28 cellular contexts compared by ENCODE assay signal in the genomic region with DNA sequence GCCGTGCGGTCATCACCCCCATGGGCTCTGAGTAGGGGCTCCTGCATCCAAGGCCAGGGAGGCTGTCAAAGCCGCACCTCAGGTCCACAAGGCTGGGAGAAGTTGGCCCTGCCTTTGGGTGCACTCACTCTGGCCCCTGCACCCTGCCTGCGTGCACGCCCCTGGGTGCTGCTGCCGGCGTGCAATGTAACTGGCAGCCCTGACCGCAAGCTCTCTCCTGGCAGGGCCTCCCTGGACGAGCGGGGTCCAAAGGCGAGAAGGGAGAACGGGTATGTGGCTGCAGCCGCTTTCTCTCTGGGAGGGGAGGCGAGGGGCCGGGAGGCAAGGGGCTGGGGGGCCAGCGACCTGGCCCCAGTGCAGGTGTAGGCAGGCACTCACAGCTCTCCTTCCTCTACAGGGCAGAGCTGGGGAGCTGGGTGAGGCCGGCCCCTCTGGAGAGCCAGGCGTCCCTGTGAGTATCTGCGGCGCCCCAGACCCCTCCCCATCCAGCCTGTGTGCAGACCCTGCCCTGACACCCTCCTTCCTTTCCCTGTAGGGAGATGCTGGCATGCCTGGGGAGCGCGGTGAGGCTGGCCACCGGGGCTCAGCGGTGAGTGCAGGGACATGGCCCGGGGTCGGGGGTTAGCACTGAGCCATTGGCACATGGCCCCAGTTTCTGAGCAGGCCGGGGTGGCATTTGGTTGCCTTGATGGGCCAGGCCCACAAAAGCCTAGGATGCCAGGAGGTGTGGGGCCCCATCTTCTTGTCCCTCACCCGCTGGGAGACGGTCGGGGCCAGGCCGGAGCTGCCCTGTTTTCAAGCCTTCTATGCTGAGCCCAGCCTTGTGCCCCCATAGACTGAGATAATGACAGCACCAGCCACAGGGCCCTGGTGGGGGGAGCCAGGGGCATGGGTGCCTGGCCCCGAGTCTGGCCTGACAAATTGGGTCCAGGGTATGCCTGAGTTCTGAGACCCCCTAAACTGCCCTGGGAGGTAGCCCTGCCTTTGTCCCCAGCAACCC. TPM values are rescaled to one million over a fixed set of nuclear protein-coding genes. Genes with fewer than 3 reads are reported as not detected.
DNase-seq lines count a peak whose midpoint lies in the region; ATAC-seq, FAIRE-seq and TF ChIP-seq lines count a peak whose summit lies in the region.
"Had no signal": no experiment of that assay in that cellular context is flagged by ENCODE, and none has a peak within 500 bp of the region (broad histone marks: within the 10 kb centered on the region; RNA-seq: fewer than 3 reads in every experiment).

No MANE protein-coding gene starts in this region.

- ATAC-seq in SK-N-SH treated with all-trans-retinoic acid at 6 μM for 48 hours, result no peak
- ATAC-seq in HepG2, result no peak
- ATAC-seq in WTC11, result no peak
- ATAC-seq in HG03565 (IDR thresholded peaks at IDR 0.05; ENCODE audit: unreplicated experiment), result no peak
- ATAC-seq: Panc1 had no signal

- no peaks in the 10 kb centered on the region for H3K36me3 ChIP-seq in SK-N-SH (replicated peaks in 1 of 2; ENCODE audit: control insufficient read depth in 1 of 2, insufficient read depth in 2 of 2, low read length in 1 of 2)
- 0 out of 22 replicates have a peak, but pooled peaks cover 0 to 5% (median 0%) of the 10 kb centered on the region in 11 experiments for H3K36me3 ChIP-seq in BLaER1 treated with 17β-estradiol and CSF1 and Interleukin-3, amounts not matched to agents 10 nM and 100 nM
- H3K36me3 ChIP-seq in NT2/D1 (ENCODE audit: insufficient read depth, insufficient read length, low read length), result peaks cover 87% of the 10 kb centered on the region
- H3K36me3 ChIP-seq in HepG2 (replicated peaks in 1 of 2; ENCODE audit: control insufficient read depth in 1 of 2, insufficient read depth in 2 of 2, low read length in 2 of 2), result peaks cover 9% of the 10 kb centered on the region in 2 experiments; a peak in 3 of 5 replicates
- H3K36me3 ChIP-seq: SJSA1 had no signal

- POLR2A ChIA-PET in SK-N-SH (lab: Yijun Ruan, JAX), result no interaction called here
- POLR2A ChIA-PET in HepG2 (lab: Yijun Ruan, JAX), result no interaction called here
- POLR2A ChIA-PET in WTC11 (lab: Charles Lee), result no interaction called here

- H3K36me3 Mint-ChIP-seq in WTC11, result peaks cover 6% of the 10 kb centered on the region; the same call in 1 of the 2 replicates
- H3K36me3 Mint-ChIP-seq: CD14-positive monocyte had no signal

- FAIRE-seq in HepG2 (lab: Jason Lieb, UNC), result no peak
- FAIRE-seq: D721Med, GM18507, GM19239 had no signal

- no peaks in the 10 kb centered on the region for H3K9me3 Mint-ChIP-seq in WTC11
- H3K9me3 Mint-ChIP-seq: CD14-positive monocyte had no signal

- H3K4me3 Mint-ChIP-seq in WTC11, result no peak overlapping the region
- H3K4me3 Mint-ChIP-seq: CD14-positive monocyte, H9 had no signal

- H3K9ac ChIP-seq in SK-N-SH, result no peak overlapping the region
- peak overlapping the region in 10 of 11 experiments; percentile 43 to 82 (median 64); a peak in 18 of 22 replicates for H3K9ac ChIP-seq in BLaER1 treated with 17β-estradiol and CSF1 and Interleukin-3, amounts not matched to agents 10 nM and 100 nM
- H3K9ac ChIP-seq in NT2/D1 (ENCODE audit: insufficient read length, low read depth), result peak overlapping the region; percentile 42
- H3K9ac ChIP-seq in HepG2 (ENCODE audit: insufficient read depth, low read depth, low read length), result no peak overlapping the region

- TF ChIP-seq RAD21 in SK-N-SH (IDR thresholded peaks at IDR 0.05; ENCODE audit: low read length) (no peak), HepG2 (CRISPR knock-in tag; IDR thresholded peaks at IDR 0.05) (no peak)

- H3K27me3 Mint-ChIP-seq in WTC11 (ENCODE audit: low read depth), result no peaks in the 10 kb centered on the region

- H3K4me2 ChIP-seq in SK-N-SH (no peak overlapping the region), HepG2 (ENCODE audit: low read depth, low read length) (no peak overlapping the region)
- peak overlapping the region; percentile 64 to 99 (median 86) for H3K4me2 ChIP-seq in BLaER1 treated with 17β-estradiol and CSF1 and Interleukin-3, amounts not matched to agents 10 nM and 100 nM

- no peaks in the 10 kb centered on the region for H3K27me3 ChIP-seq in SK-N-SH (ENCODE audit: insufficient read depth)
- H3K27me3 ChIP-seq in BLaER1 treated with 17β-estradiol and CSF1 and Interleukin-3, amounts not matched to agents 10 nM and 100 nM, result peaks cover 0 to 5% (median 0%) of the 10 kb centered on the region in 11 experiments; a peak in 2 of 22 replicates
- H3K27me3 ChIP-seq in NT2/D1 (ENCODE audit: insufficient read depth, insufficient read length), result no peaks in the 10 kb centered on the region
- no peaks in the 10 kb centered on the region for H3K27me3 ChIP-seq in HepG2 (ENCODE audit: control insufficient read depth in 1 of 2, insufficient read depth in 2 of 2, low read length in 2 of 2)
- H3K27me3 ChIP-seq: SJSA1 had no signal

- BruUV-seq in HepG2 (replicated peaks; lab: Mats Ljungman, UMichigan), result no TSS peak

- TF ChIP-seq CTCF in SK-N-SH (IDR thresholded peaks at IDR 0.05), result no peak
- no peak for TF ChIP-seq CTCF in HepG2 (CRISPR knock-in tag; IDR thresholded peaks at IDR 0.05)
- no peak for TF ChIP-seq CTCF in WTC11 (IDR thresholded peaks at IDR 0.05)

- H3K4me3 ChIP-seq in SK-N-SH (ENCODE audit: low read depth in 2 of 2, low read length in 1 of 2) (no peak overlapping the region), NT2/D1 (ENCODE audit: insufficient read length, low read depth) (no peak overlapping the region), HepG2 (replicated peaks in 1 of 3; ENCODE audit: insufficient read depth in 1 of 3, low read depth in 2 of 3, low read length in 3 of 3) (no peak overlapping the region)
- peak overlapping the region in 5 of 10 experiments; percentile 35 to 60 (median 52); a peak in 8 of 20 replicates for H3K4me3 ChIP-seq in BLaER1 treated with 17β-estradiol and CSF1 and Interleukin-3, amounts not matched to agents 10 nM and 100 nM
- H3K4me3 ChIP-seq: SJSA1 had no signal

- H3K4me1 ChIP-seq in SK-N-SH (ENCODE audit: control insufficient read depth in 1 of 2, insufficient read depth in 2 of 2, low read depth in 1 of 2, low read length in 1 of 2) (peaks cover 3 to 29% of the 10 kb centered on the region in 2 experiments; a peak in 2 of 4 replicates), NT2/D1 (ENCODE audit: insufficient read depth, insufficient read length) (peaks cover 50% of the 10 kb centered on the region), HepG2 (ENCODE audit: insufficient read depth, low read length) (peaks cover 27% of the 10 kb centered on the region)
- H3K4me1 ChIP-seq in BLaER1 treated with 17β-estradiol and CSF1 and Interleukin-3, amounts not matched to agents 10 nM and 100 nM, result peaks cover 62 to 97% (median 93%) of the 10 kb centered on the region in 10 experiments

- H4K20me1 ChIP-seq in SK-N-SH (ENCODE audit: insufficient read depth) (no peaks in the 10 kb centered on the region), HepG2 (ENCODE audit: insufficient read depth, low read length) (no peaks in the 10 kb centered on the region; the same call in 1 of the 2 replicates)
- H4K20me1 ChIP-seq in BLaER1 treated with 17β-estradiol and CSF1 and Interleukin-3, amounts not matched to agents 10 nM and 100 nM, result peaks cover 0 to 19% (median 0%) of the 10 kb centered on the region in 11 experiments; a peak in 7 of 22 replicates

- no peak overlapping the region for H3K27ac ChIP-seq in SK-N-SH (ENCODE audit: low read depth in 2 of 2, low read length in 1 of 2)
- H3K27ac ChIP-seq in BLaER1 treated with 17β-estradiol and CSF1 and Interleukin-3, amounts not matched to agents 10 nM and 100 nM, result peak overlapping the region in 9 of 11 experiments; percentile 11 to 81 (median 70); a peak in 17 of 22 replicates
- no peak overlapping the region for H3K27ac ChIP-seq in HepG2 (ENCODE audit: extremely low read length, insufficient read depth, low read length)
- H3K27ac ChIP-seq: 22Rv1, SJSA1 had no signal

- TF ChIP-seq EP300 in SK-N-SH (IDR thresholded peaks at IDR 0.05; ENCODE audit: borderline replicate concordance in 1 of 2, low read depth in 1 of 2, low read length in 1 of 2), result no peak
- TF ChIP-seq EP300 in HepG2 (IDR thresholded peaks at IDR 0.05; ENCODE audit: low read depth in 2 of 2, low read length in 2 of 2), result no peak
- TF ChIP-seq EP300 in HepG2 (CRISPR knock-in tag; IDR thresholded peaks at IDR 0.05; ENCODE audit: borderline replicate concordance), result no peak

- H2AFZ ChIP-seq in SK-N-SH (ENCODE audit: low read depth) (no peak overlapping the region), HepG2 (ENCODE audit: low read length) (no peak overlapping the region)

- H3K4me1 Mint-ChIP-seq in WTC11, result peaks cover 19% of the 10 kb centered on the region

- no peak overlapping the region for H3K27ac Mint-ChIP-seq in WTC11
- H3K27ac Mint-ChIP-seq: CD14-positive monocyte, H9 had no signal

- H3K9me3 ChIP-seq in SK-N-SH, result no peaks in the 10 kb centered on the region
- no peaks in the 10 kb centered on the region for H3K9me3 ChIP-seq in BLaER1 treated with 17β-estradiol and CSF1 and Interleukin-3, amounts not matched to agents 10 nM and 100 nM (replicated peaks in 1 of 11)
- H3K9me3 ChIP-seq in NT2/D1 (ENCODE audit: insufficient read depth, low read length), result no peaks in the 10 kb centered on the region
- H3K9me3 ChIP-seq in HepG2 (ENCODE audit: low read length), result no peaks in the 10 kb centered on the region
- H3K9me3 ChIP-seq: SJSA1 had no signal

- CTCF ChIA-PET in SK-N-SH (lab: Yijun Ruan, JAX) (no interaction called here), HepG2 (lab: Yijun Ruan, JAX; ENCODE audit: low intra/inter-chr PET ratio, low total read pairs) (no interaction called here), WTC11 (lab: Charles Lee) (no interaction called here)

- no peaks in the 10 kb centered on the region for H3K79me2 ChIP-seq in SK-N-SH (ENCODE audit: insufficient read depth)
- H3K79me2 ChIP-seq in HepG2 (ENCODE audit: insufficient read depth, low read length), result no peaks in the 10 kb centered on the region

- 95% methylated on average over 10 of the region's 32 CpGs for WGBS in SK-N-SH (ENCODE audit: low lambda C conversion rate)
- WGBS in HepG2 (ENCODE audit: low lambda C conversion rate), result 92% methylated on average over 28 of the region's 32 CpGs

- no peak for TF ChIP-seq POLR2A in HepG2 (IDR thresholded peaks at IDR 0.05; ENCODE audit: insufficient read depth in 1 of 2, low read depth in 2 of 2, low read length in 2 of 2)

- H3K9me2 ChIP-seq in SK-N-SH, result no peaks in the 10 kb centered on the region

- DNase-seq in SK-N-SH (peak; percentile 14), NT2/D1 (ENCODE audit: low read depth, low spot score) (no peak), HepG2 (ENCODE audit: low spot score) (no peak), WTC11 (ENCODE audit: low spot score) (no peak)
- DNase-seq in activated CD4-positive, alpha-beta T cell treated with anti-CD3 and anti-CD28 coated beads, Interleukin-2, amount 50 U/mL, for 48 hours, result no peak
- DNase-seq: ACHN; DMS53; GDM1; H9; Kasumi-1; NCI-H1694; NCI-H2081; NCI-H2171; NCI-H345; NCI-H524; NCI-H774; NK-92 treated with Interleukin-12 subunit alpha and Interleukin-12 subunit beta, amount 100 ng/mL, for 24 hours had no signal

- intact Hi-C loops in HepG2 (cut with micrococcal nuclease; ENCODE audit: unreplicated experiment), result no loop called here

- no peaks in the 10 kb centered on the region for H3F3A ChIP-seq in SK-N-SH (replicated peaks; ENCODE audit: insufficient read depth)

- in situ Hi-C loops in HepG2 (cut with HindIII; ENCODE audit: extremely low pct_ligation_motif_present, low pct_unique_long_range_greater_than_20kb), result no loop called here

RNA-seq across cellular contexts. Expression of a gene that starts 12.7 kb away (rescaled TPM):
- polyA plus RNA-seq in SK-N-SH (2012; rRNA removed) (1.3 and 2.5 TPM in 2 replicates), HepG2 (2011; rRNA removed) (155 and 175 TPM in 2 replicates)
- polyA plus RNA-seq in SK-N-SH (2012; cell fraction: cytosol; rRNA removed), result 1.2 and 1.7 TPM in 2 replicates
- 6.2 and 7.8 TPM in 2 replicates for polyA plus RNA-seq in SK-N-SH (2012; cell fraction: nucleus; rRNA removed)
- total RNA-seq in HepG2 (2016; rRNA removed; fragmentation: Illumina TruSeq; extraction: Trizol) (53.3 and 204 TPM in 2 replicates), WTC11 (2021) (115 to 136 TPM (median 123 TPM) in 3 replicates)
- 13.9 and 15.8 TPM in 2 replicates for total RNA-seq in HepG2 (2016; cell fraction: cytosol; rRNA removed; fragmentation: Illumina TruSeq; extraction: Trizol; ENCODE audit: low read depth)
- 48.0 and 215 TPM in 2 replicates for total RNA-seq in HepG2 (2016; cell fraction: insoluble cytoplasmic fraction; rRNA removed; fragmentation: Illumina TruSeq; extraction: Trizol)
- 19.3 and 20.8 TPM in 2 replicates for total RNA-seq in HepG2 (2016; cell fraction: membrane; rRNA removed; fragmentation: Illumina TruSeq; extraction: Trizol)
- 216 and 254 TPM in 2 replicates for total RNA-seq in HepG2 (2016; cell fraction: nucleus; rRNA removed; fragmentation: Illumina TruSeq; extraction: Trizol)
- polyA plus RNA-seq in HepG2 (2011; cell fraction: cytosol; rRNA removed), result 84.5 and 113 TPM in 2 replicates
- 1,291 and 1,782 TPM in 2 replicates for polyA plus RNA-seq in HepG2 (2011; cell fraction: nucleus; rRNA removed)
- polyA plus RNA-seq in HepG2 (2012), result 79.9 and 172 TPM in 2 replicates
- polyA plus RNA-seq in HepG2 (2016; cell fraction: cytosol; fragmentation: Illumina TruSeq; extraction: Trizol; ENCODE audit: low read depth), result 9.2 and 9.5 TPM in 2 replicates
- polyA plus RNA-seq in HepG2 (2016; cell fraction: insoluble cytoplasmic fraction; fragmentation: Illumina TruSeq; extraction: Trizol; ENCODE audit: low read depth), result 55.1 and 66.2 TPM in 2 replicates
- polyA plus RNA-seq in HepG2 (2016; cell fraction: membrane; fragmentation: Illumina TruSeq; extraction: Trizol; ENCODE audit: low read depth), result 17.0 and 20.1 TPM in 2 replicates
- 637 and 662 TPM in 2 replicates for polyA plus RNA-seq in HepG2 (2016; cell fraction: nucleus; fragmentation: Illumina TruSeq; extraction: Trizol; ENCODE audit: insufficient read depth, low read depth)
- polyA minus RNA-seq in HepG2 (2011; rRNA and poly(A)+ RNA removed; ENCODE audit: low replicate concordance), result 5.1 and 12.2 TPM in 2 replicates
- 23.0 and 25.3 TPM in 2 replicates for polyA minus RNA-seq in HepG2 (2011; cell fraction: cytosol; rRNA and poly(A)+ RNA removed)
- 56.8 and 67.0 TPM in 2 replicates for polyA minus RNA-seq in HepG2 (2011; cell fraction: nucleus; rRNA and poly(A)+ RNA removed)
- total RNA-seq: MCF 10A, SJSA1 had no signal

RNA-seq across cellular contexts. Expression of a gene that starts 24.9 kb away (rescaled TPM):
- 52.9 and 60.8 TPM in 2 replicates for polyA plus RNA-seq in SK-N-SH (2012; rRNA removed)
- polyA plus RNA-seq in SK-N-SH (2012; cell fraction: cytosol; rRNA removed), result 25.9 and 35.3 TPM in 2 replicates
- polyA plus RNA-seq in SK-N-SH (2012; cell fraction: nucleus; rRNA removed), result 96.1 and 137 TPM in 2 replicates
- total RNA-seq in HepG2 (2016; rRNA removed; fragmentation: Illumina TruSeq; extraction: Trizol), result 68.3 and 81.8 TPM in 2 replicates
- total RNA-seq in HepG2 (2016; cell fraction: cytosol; rRNA removed; fragmentation: Illumina TruSeq; extraction: Trizol; ENCODE audit: low read depth), result 6.3 and 8.7 TPM in 2 replicates
- total RNA-seq in HepG2 (2016; cell fraction: insoluble cytoplasmic fraction; rRNA removed; fragmentation: Illumina TruSeq; extraction: Trizol), result 58.8 and 84.2 TPM in 2 replicates
- 20.8 and 24.4 TPM in 2 replicates for total RNA-seq in HepG2 (2016; cell fraction: membrane; rRNA removed; fragmentation: Illumina TruSeq; extraction: Trizol)
- total RNA-seq in HepG2 (2016; cell fraction: nucleus; rRNA removed; fragmentation: Illumina TruSeq; extraction: Trizol), result 33.8 and 41.3 TPM in 2 replicates
- polyA plus RNA-seq in HepG2 (2011; rRNA removed), result 47.7 and 62.2 TPM in 2 replicates
- 58.6 and 82.5 TPM in 2 replicates for polyA plus RNA-seq in HepG2 (2011; cell fraction: cytosol; rRNA removed)
- polyA plus RNA-seq in HepG2 (2011; cell fraction: nucleus; rRNA removed), result 105 and 121 TPM in 2 replicates
- polyA plus RNA-seq in HepG2 (2012), result 34.0 and 38.1 TPM in 2 replicates
- 4.2 and 4.7 TPM in 2 replicates for polyA plus RNA-seq in HepG2 (2016; cell fraction: cytosol; fragmentation: Illumina TruSeq; extraction: Trizol; ENCODE audit: low read depth)
- 68.1 and 77.5 TPM in 2 replicates for polyA plus RNA-seq in HepG2 (2016; cell fraction: insoluble cytoplasmic fraction; fragmentation: Illumina TruSeq; extraction: Trizol; ENCODE audit: low read depth)
- polyA plus RNA-seq in HepG2 (2016; cell fraction: membrane; fragmentation: Illumina TruSeq; extraction: Trizol; ENCODE audit: low read depth), result 11.5 and 14.2 TPM in 2 replicates
- 103 and 104 TPM in 2 replicates for polyA plus RNA-seq in HepG2 (2016; cell fraction: nucleus; fragmentation: Illumina TruSeq; extraction: Trizol; ENCODE audit: insufficient read depth, low read depth)
- 38.5 and 45.1 TPM in 2 replicates for polyA minus RNA-seq in HepG2 (2011; rRNA and poly(A)+ RNA removed; ENCODE audit: low replicate concordance)
- 39.4 and 42.5 TPM in 2 replicates for polyA minus RNA-seq in HepG2 (2011; cell fraction: cytosol; rRNA and poly(A)+ RNA removed)
- 15.1 and 20.0 TPM in 2 replicates for polyA minus RNA-seq in HepG2 (2011; cell fraction: nucleus; rRNA and poly(A)+ RNA removed)
- total RNA-seq in WTC11 (2021), result 32.5 to 43.3 TPM (median 33.8 TPM) in 3 replicates

RNA-seq across cellular contexts. Expression of a gene that starts 32.1 kb away (rescaled TPM):
- polyA plus RNA-seq in SK-N-SH (2012; rRNA removed), result 10.1 and 11.2 TPM in 2 replicates
- polyA plus RNA-seq in SK-N-SH (2012; cell fraction: cytosol; rRNA removed), result 14.5 and 14.6 TPM in 2 replicates
- polyA plus RNA-seq in SK-N-SH (2012; cell fraction: nucleus; rRNA removed), result 8.8 and 12.4 TPM in 2 replicates
- 20.0 and 21.1 TPM in 2 replicates for total RNA-seq in HepG2 (2016; rRNA removed; fragmentation: Illumina TruSeq; extraction: Trizol)
- 13.3 and 17.7 TPM in 2 replicates for total RNA-seq in HepG2 (2016; cell fraction: cytosol; rRNA removed; fragmentation: Illumina TruSeq; extraction: Trizol; ENCODE audit: low read depth)
- total RNA-seq in HepG2 (2016; cell fraction: insoluble cytoplasmic fraction; rRNA removed; fragmentation: Illumina TruSeq; extraction: Trizol), result 20.4 and 21.0 TPM in 2 replicates
- 28.7 and 36.7 TPM in 2 replicates for total RNA-seq in HepG2 (2016; cell fraction: membrane; rRNA removed; fragmentation: Illumina TruSeq; extraction: Trizol)
- 11.4 and 12.6 TPM in 2 replicates for total RNA-seq in HepG2 (2016; cell fraction: nucleus; rRNA removed; fragmentation: Illumina TruSeq; extraction: Trizol)
- polyA plus RNA-seq in HepG2 (2011; rRNA removed), result 14.2 and 14.8 TPM in 2 replicates
- polyA plus RNA-seq in HepG2 (2011; cell fraction: cytosol; rRNA removed), result 9.0 and 11.8 TPM in 2 replicates
- 6.4 and 8.0 TPM in 2 replicates for polyA plus RNA-seq in HepG2 (2011; cell fraction: nucleus; rRNA removed)
- polyA plus RNA-seq in HepG2 (2012), result 12.4 and 13.3 TPM in 2 replicates
- 13.1 and 14.7 TPM in 2 replicates for polyA plus RNA-seq in HepG2 (2016; cell fraction: cytosol; fragmentation: Illumina TruSeq; extraction: Trizol; ENCODE audit: low read depth)
- 19.5 and 20.9 TPM in 2 replicates for polyA plus RNA-seq in HepG2 (2016; cell fraction: insoluble cytoplasmic fraction; fragmentation: Illumina TruSeq; extraction: Trizol; ENCODE audit: low read depth)
- 25.6 and 29.7 TPM in 2 replicates for polyA plus RNA-seq in HepG2 (2016; cell fraction: membrane; fragmentation: Illumina TruSeq; extraction: Trizol; ENCODE audit: low read depth)
- 21.4 and 23.1 TPM in 2 replicates for polyA plus RNA-seq in HepG2 (2016; cell fraction: nucleus; fragmentation: Illumina TruSeq; extraction: Trizol; ENCODE audit: insufficient read depth, low read depth)
- polyA minus RNA-seq in HepG2 (2011; rRNA and poly(A)+ RNA removed; ENCODE audit: low replicate concordance), result 4.7 and 6.4 TPM in 2 replicates
- polyA minus RNA-seq in HepG2 (2011; cell fraction: cytosol; rRNA and poly(A)+ RNA removed), result 9.9 and 10.2 TPM in 2 replicates
- 5.2 and 6.1 TPM in 2 replicates for polyA minus RNA-seq in HepG2 (2011; cell fraction: nucleus; rRNA and poly(A)+ RNA removed)
- 19.7 to 20.4 TPM (median 20.3 TPM) in 3 replicates for total RNA-seq in WTC11 (2021)

RNA-seq across cellular contexts. Expression of a gene that starts 33.3 kb away (rescaled TPM):
- polyA plus RNA-seq in SK-N-SH (2012; rRNA removed), result 20.0 and 22.0 TPM in 2 replicates
- polyA plus RNA-seq in SK-N-SH (2012; cell fraction: cytosol; rRNA removed), result 18.2 and 20.7 TPM in 2 replicates
- 22.9 and 26.5 TPM in 2 replicates for polyA plus RNA-seq in SK-N-SH (2012; cell fraction: nucleus; rRNA removed)
- total RNA-seq in HepG2 (2016; rRNA removed; fragmentation: Illumina TruSeq; extraction: Trizol), result 34.8 and 35.9 TPM in 2 replicates
- total RNA-seq in HepG2 (2016; cell fraction: cytosol; rRNA removed; fragmentation: Illumina TruSeq; extraction: Trizol; ENCODE audit: low read depth), result 79.0 and 80.7 TPM in 2 replicates
- total RNA-seq in HepG2 (2016; cell fraction: insoluble cytoplasmic fraction; rRNA removed; fragmentation: Illumina TruSeq; extraction: Trizol), result 31.8 and 38.7 TPM in 2 replicates
- 96.7 and 98.0 TPM in 2 replicates for total RNA-seq in HepG2 (2016; cell fraction: membrane; rRNA removed; fragmentation: Illumina TruSeq; extraction: Trizol)
- total RNA-seq in HepG2 (2016; cell fraction: nucleus; rRNA removed; fragmentation: Illumina TruSeq; extraction: Trizol), result 17.0 and 18.5 TPM in 2 replicates
- 31.6 and 34.2 TPM in 2 replicates for polyA plus RNA-seq in HepG2 (2011; rRNA removed)
- 30.7 and 37.2 TPM in 2 replicates for polyA plus RNA-seq in HepG2 (2011; cell fraction: cytosol; rRNA removed)
- polyA plus RNA-seq in HepG2 (2011; cell fraction: nucleus; rRNA removed), result 29.7 and 36.4 TPM in 2 replicates
- 21.6 and 23.1 TPM in 2 replicates for polyA plus RNA-seq in HepG2 (2012)
- polyA plus RNA-seq in HepG2 (2016; cell fraction: cytosol; fragmentation: Illumina TruSeq; extraction: Trizol; ENCODE audit: low read depth), result 88.5 and 96.5 TPM in 2 replicates
- polyA plus RNA-seq in HepG2 (2016; cell fraction: insoluble cytoplasmic fraction; fragmentation: Illumina TruSeq; extraction: Trizol; ENCODE audit: low read depth), result 34.9 and 39.2 TPM in 2 replicates
- 88.7 and 90.6 TPM in 2 replicates for polyA plus RNA-seq in HepG2 (2016; cell fraction: membrane; fragmentation: Illumina TruSeq; extraction: Trizol; ENCODE audit: low read depth)
- polyA plus RNA-seq in HepG2 (2016; cell fraction: nucleus; fragmentation: Illumina TruSeq; extraction: Trizol; ENCODE audit: insufficient read depth, low read depth), result 40.3 and 42.7 TPM in 2 replicates
- polyA minus RNA-seq in HepG2 (2011; rRNA and poly(A)+ RNA removed; ENCODE audit: low replicate concordance), result 21.2 and 36.8 TPM in 2 replicates
- polyA minus RNA-seq in HepG2 (2011; cell fraction: cytosol; rRNA and poly(A)+ RNA removed), result 12.7 and 13.0 TPM in 2 replicates
- polyA minus RNA-seq in HepG2 (2011; cell fraction: nucleus; rRNA and poly(A)+ RNA removed), result 10.2 and 10.9 TPM in 2 replicates
- 20.0 to 20.8 TPM (median 20.2 TPM) in 3 replicates for total RNA-seq in WTC11 (2021)

Comparison
In these comparisons a context has a peak if more than half of its experiments do, and no peak if none do; other contexts are left out.
1. H3K27ac ChIP-seq: peak in BLaER1 treated with 17β-estradiol and CSF1 and Interleukin-3, amounts not matched to agents 10 nM and 100 nM (9 of 11); none in SK-N-SH (0 of 2) and HepG2 (single experiment).
2. H3K4me2 ChIP-seq: peak in BLaER1 treated with 17β-estradiol and CSF1 and Interleukin-3, amounts not matched to agents 10 nM and 100 nM (11 of 11); none in SK-N-SH (single experiment) and HepG2 (single experiment).
3. H3K9ac ChIP-seq: peak in BLaER1 treated with 17β-estradiol and CSF1 and Interleukin-3, amounts not matched to agents 10 nM and 100 nM (10 of 11) and NT2/D1 (single experiment); none in SK-N-SH (single experiment) and HepG2 (single experiment).